ENCODE assay signal across 25 cellular contexts in genomic region chr11:43511959-43512358, GRCh38.
"Had no signal": no experiment of that assay in that cellular context is flagged by ENCODE, and none has a peak within 500 bp of the region (broad histone marks: within the 10 kb centered on the region; RNA-seq: fewer than 3 reads in every experiment).

No MANE protein-coding gene starts in this region.

- DNase-seq: colonic mucosa; cortex of kidney; effector CD8-positive, alpha-beta T cell; effector memory CD8-positive, alpha-beta T cell; endodermal cell; erythroblast; esophagus squamous epithelium; foreskin fibroblast; foreskin melanocyte; gastrocnemius medialis; glutamatergic neuron; head of caudate nucleus; hypothalamus; immature natural killer cell; left cardiac atrium; left lung; left ventricle myocardium superior; lower lobe of right lung; mesenchymal stem cell; mucosa of descending colon had no signal

- H3K4me3 ChIP-seq: colonic mucosa, esophagus squamous epithelium, gastrocnemius medialis, hepatocyte, left lung, lower lobe of right lung, mucosa of descending colon had no signal

- H3K4me1 ChIP-seq: colonic mucosa, esophagus squamous epithelium, gastrocnemius medialis, left lung, lower lobe of right lung had no signal

- H3K9me3 ChIP-seq: colonic mucosa, gastrocnemius medialis, lower lobe of right lung, mucosa of descending colon had no signal

- H3K27ac ChIP-seq: colonic mucosa, epithelial cell of prostate, esophagus squamous epithelium, gastrocnemius medialis, hepatocyte, left lung, lower lobe of right lung had no signal

- H3K27me3 ChIP-seq: colonic mucosa, gastrocnemius medialis, hepatocyte had no signal

- H2AFZ ChIP-seq: hepatocyte had no signal

- ATAC-seq: effector memory CD8-positive, alpha-beta T cell; esophagus mucosa; gastrocnemius medialis; left cardiac atrium; left lung; left ventricle myocardium superior; lower lobe of right lung; mucosa of descending colon had no signal

- FAIRE-seq: endometrium, keratinocyte had no signal

- H3K36me3 ChIP-seq: colonic mucosa, esophagus squamous epithelium, gastrocnemius medialis, left lung, lower lobe of right lung had no signal

- H3K79me2 ChIP-seq: hepatocyte had no signal

- H3K4me2 ChIP-seq: hepatocyte had no signal
